ENCODE assay signal across 1 cellular context in genomic region chr19:10615429-10616023, GRCh38.
TF ChIP-seq lines count a peak whose summit lies in the region.

No MANE protein-coding gene starts in this region.

TF ChIP-seq in SK-N-SH, 30 proteins besides CTCF, POLR2A, EP300 and RAD21:
- TF ChIP-seq, protein P1, sequence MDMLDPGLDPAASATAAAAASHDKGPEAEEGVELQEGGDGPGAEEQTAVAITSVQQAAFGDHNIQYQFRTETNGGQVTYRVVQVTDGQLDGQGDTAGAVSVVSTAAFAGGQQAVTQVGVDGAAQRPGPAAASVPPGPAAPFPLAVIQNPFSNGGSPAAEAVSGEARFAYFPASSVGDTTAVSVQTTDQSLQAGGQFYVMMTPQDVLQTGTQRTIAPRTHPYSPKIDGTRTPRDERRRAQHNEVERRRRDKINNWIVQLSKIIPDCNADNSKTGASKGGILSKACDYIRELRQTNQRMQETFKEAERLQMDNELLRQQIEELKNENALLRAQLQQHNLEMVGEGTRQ (IDR thresholded peaks at IDR 0.05; ENCODE audit: borderline replicate concordance, low read depth, low read length) = no peak
- TF ChIP-seq ZBTB33 (IDR thresholded peaks at IDR 0.05; ENCODE audit: borderline replicate concordance, low read depth) = no peak
- TF ChIP-seq MXI1 (IDR thresholded peaks at IDR 0.05; ENCODE audit: low read depth, low read length) = no peak
- TF ChIP-seq, protein P2, sequence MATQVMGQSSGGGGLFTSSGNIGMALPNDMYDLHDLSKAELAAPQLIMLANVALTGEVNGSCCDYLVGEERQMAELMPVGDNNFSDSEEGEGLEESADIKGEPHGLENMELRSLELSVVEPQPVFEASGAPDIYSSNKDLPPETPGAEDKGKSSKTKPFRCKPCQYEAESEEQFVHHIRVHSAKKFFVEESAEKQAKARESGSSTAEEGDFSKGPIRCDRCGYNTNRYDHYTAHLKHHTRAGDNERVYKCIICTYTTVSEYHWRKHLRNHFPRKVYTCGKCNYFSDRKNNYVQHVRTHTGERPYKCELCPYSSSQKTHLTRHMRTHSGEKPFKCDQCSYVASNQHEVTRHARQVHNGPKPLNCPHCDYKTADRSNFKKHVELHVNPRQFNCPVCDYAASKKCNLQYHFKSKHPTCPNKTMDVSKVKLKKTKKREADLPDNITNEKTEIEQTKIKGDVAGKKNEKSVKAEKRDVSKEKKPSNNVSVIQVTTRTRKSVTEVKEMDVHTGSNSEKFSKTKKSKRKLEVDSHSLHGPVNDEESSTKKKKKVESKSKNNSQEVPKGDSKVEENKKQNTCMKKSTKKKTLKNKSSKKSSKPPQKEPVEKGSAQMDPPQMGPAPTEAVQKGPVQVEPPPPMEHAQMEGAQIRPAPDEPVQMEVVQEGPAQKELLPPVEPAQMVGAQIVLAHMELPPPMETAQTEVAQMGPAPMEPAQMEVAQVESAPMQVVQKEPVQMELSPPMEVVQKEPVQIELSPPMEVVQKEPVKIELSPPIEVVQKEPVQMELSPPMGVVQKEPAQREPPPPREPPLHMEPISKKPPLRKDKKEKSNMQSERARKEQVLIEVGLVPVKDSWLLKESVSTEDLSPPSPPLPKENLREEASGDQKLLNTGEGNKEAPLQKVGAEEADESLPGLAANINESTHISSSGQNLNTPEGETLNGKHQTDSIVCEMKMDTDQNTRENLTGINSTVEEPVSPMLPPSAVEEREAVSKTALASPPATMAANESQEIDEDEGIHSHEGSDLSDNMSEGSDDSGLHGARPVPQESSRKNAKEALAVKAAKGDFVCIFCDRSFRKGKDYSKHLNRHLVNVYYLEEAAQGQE (IDR thresholded peaks at IDR 0.05; ENCODE audit: low read depth, low read length) = no peak
- TF ChIP-seq FOXM1 (IDR thresholded peaks at IDR 0.05; ENCODE audit: low read depth) = no peak
- TF ChIP-seq ELF1 (IDR thresholded peaks at IDR 0.05) = no peak
